In genomic region chr21:42532466-42533181, GRCh38 we compare ENCODE assay signal across 10 cellular contexts. TPM values are rescaled to one million over a fixed set of nuclear protein-coding genes. Genes with fewer than 3 reads are reported as not detected.
DNase-seq lines count a peak whose midpoint lies in the region; ATAC-seq lines count a peak whose summit lies in the region.
"Had no signal": no experiment of that assay in that cellular context is flagged by ENCODE, and none has a peak within 500 bp of the region (broad histone marks: within the 10 kb centered on the region; RNA-seq: fewer than 3 reads in every experiment).

No MANE protein-coding gene starts in this region.

- peak; percentile 13 for DNase-seq in activated naive CD4-positive, alpha-beta T cell treated with anti-CD3 and anti-CD28 coated beads, Interleukin-2, amount 10 ng/mL, durations not matched to agents 7 days and 5 days
- no peak for DNase-seq in activated naive CD4-positive, alpha-beta T cell treated with anti-CD3 and anti-CD28 coated beads for 36 hours
- peak; percentile 66 for DNase-seq in epidermal melanocyte (ENCODE audit: insufficient read length, low spot score)
- DNase-seq in mucosa of gallbladder (ENCODE audit: low spot score) = peak; percentile 62
- peak; percentile 88 to 90 for DNase-seq in aorta
- no peak for DNase-seq in retina
- DNase-seq in NCI-H128 (lab: John Stamatoyannopoulos, UW; ENCODE audit: unreplicated experiment) = no peak
- no peak for DNase-seq in NCI-H187 (lab: John Stamatoyannopoulos, UW)

- H3K9me3 Mint-ChIP-seq in activated naive CD4-positive, alpha-beta T cell treated with anti-CD3 and anti-CD28 coated beads, Interleukin-2, amount 10 ng/mL, durations not matched to agents 7 days and 5 days = no peaks in the 10 kb centered on the region
- no peaks in the 10 kb centered on the region for H3K9me3 Mint-ChIP-seq in activated naive CD4-positive, alpha-beta T cell treated with anti-CD3 and anti-CD28 coated beads for 36 hours
- H3K9me3 Mint-ChIP-seq: nephron had no signal

- peaks cover 50% of the 10 kb centered on the region for H3K4me1 Mint-ChIP-seq in activated naive CD4-positive, alpha-beta T cell treated with anti-CD3 and anti-CD28 coated beads, Interleukin-2, amount 10 ng/mL, durations not matched to agents 7 days and 5 days
- H3K4me1 Mint-ChIP-seq in activated naive CD4-positive, alpha-beta T cell treated with anti-CD3 and anti-CD28 coated beads for 36 hours (ENCODE audit: low read depth) = peaks cover 43% of the 10 kb centered on the region
- H3K4me1 Mint-ChIP-seq: nephron had no signal

- intact Hi-C loops in activated naive CD4-positive, alpha-beta T cell treated with anti-CD3 and anti-CD28 coated beads for 36 hours (cut with micrococcal nuclease) = no loop called here
- intact Hi-C loops in aorta (cut with DNase I) = no loop called here

- H3K27ac Mint-ChIP-seq in activated naive CD4-positive, alpha-beta T cell treated with anti-CD3 and anti-CD28 coated beads, Interleukin-2, amount 10 ng/mL, durations not matched to agents 7 days and 5 days = no peak overlapping the region
- no peak overlapping the region for H3K27ac Mint-ChIP-seq in activated naive CD4-positive, alpha-beta T cell treated with anti-CD3 and anti-CD28 coated beads for 36 hours
- H3K27ac Mint-ChIP-seq: nephron had no signal

- no peaks in the 10 kb centered on the region for H3K9me3 ChIP-seq in aorta (ENCODE audit: control insufficient read depth, low read length)

- peaks cover 35% of the 10 kb centered on the region for H3K36me3 Mint-ChIP-seq in activated naive CD4-positive, alpha-beta T cell treated with anti-CD3 and anti-CD28 coated beads, Interleukin-2, amount 10 ng/mL, durations not matched to agents 7 days and 5 days
- peaks cover 25% of the 10 kb centered on the region for H3K36me3 Mint-ChIP-seq in activated naive CD4-positive, alpha-beta T cell treated with anti-CD3 and anti-CD28 coated beads for 36 hours (ENCODE audit: low read depth)

- H3K27ac ChIP-seq in aorta (ENCODE audit: low read depth in 1 of 2, low read length in 2 of 2) = no peak overlapping the region

- H3K27me3 ChIP-seq in aorta (ENCODE audit: control insufficient read depth in 1 of 2, insufficient read depth in 2 of 2, low read length in 1 of 2) = no peaks in the 10 kb centered on the region

- CTCF ChIA-PET in activated naive CD4-positive, alpha-beta T cell treated with anti-CD3 and anti-CD28 coated beads, Interleukin-2, amount 10 ng/mL, durations not matched to agents 7 days and 5 days (lab: Charles Lee) = no interaction called here
- CTCF ChIA-PET in activated naive CD4-positive, alpha-beta T cell treated with anti-CD3 and anti-CD28 coated beads for 36 hours (lab: Charles Lee) = no interaction called here

- ATAC-seq in aorta (ENCODE audit: low FRiP score) = peak; percentile 80

- H3K27me3 Mint-ChIP-seq in activated naive CD4-positive, alpha-beta T cell treated with anti-CD3 and anti-CD28 coated beads, Interleukin-2, amount 10 ng/mL, durations not matched to agents 7 days and 5 days = no peaks in the 10 kb centered on the region
- no peaks in the 10 kb centered on the region for H3K27me3 Mint-ChIP-seq in activated naive CD4-positive, alpha-beta T cell treated with anti-CD3 and anti-CD28 coated beads for 36 hours (ENCODE audit: low read depth)

- H3K4me3 ChIP-seq in aorta (ENCODE audit: low read length in 2 of 2) = no peak overlapping the region

- WGBS in aorta, 2 donors = 49 to 53% methylated on average over 18 of the region's 18 CpGs

- H3K4me1 ChIP-seq in aorta (ENCODE audit: control insufficient read depth in 1 of 2, insufficient read depth in 2 of 2, low read length in 2 of 2) = no peaks in the 10 kb centered on the region

- H3K4me3 Mint-ChIP-seq in activated naive CD4-positive, alpha-beta T cell treated with anti-CD3 and anti-CD28 coated beads, Interleukin-2, amount 10 ng/mL, durations not matched to agents 7 days and 5 days = no peak overlapping the region
- no peak overlapping the region for H3K4me3 Mint-ChIP-seq in activated naive CD4-positive, alpha-beta T cell treated with anti-CD3 and anti-CD28 coated beads for 36 hours
- H3K4me3 Mint-ChIP-seq: nephron had no signal

- peaks cover 0 to 2% of the 10 kb centered on the region in 2 donors for H3K36me3 ChIP-seq in aorta (ENCODE audit: control insufficient read depth in 1 of 2, insufficient read depth in 2 of 2, low read length in 1 of 2)

RNA-seq across cellular contexts. Expression of gene SLC37A1, which starts 19.0 kb away (rescaled TPM):
- total RNA-seq in activated naive CD4-positive, alpha-beta T cell treated with anti-CD3 and anti-CD28 coated beads for 36 hours = 10 to 100 TPM; 18.4 to 18.7 TPM
- total RNA-seq in mucosa of gallbladder = 56.2 TPM
- total RNA-seq in aorta = 10 to 100 TPM in 1 of 2 donors, 1 to 10 TPM in 1; 6.5 to 11.7 TPM
- polyA plus RNA-seq in aorta = 1 to 10 TPM; 5.0 to 6.3 TPM

RNA-seq across cellular contexts. Expression of gene RSPH1, which starts 36.6 kb away (rescaled TPM):
- under 1 TPM in 1 of 2 experiments, not detected in 1; 0.22 TPM for total RNA-seq in activated naive CD4-positive, alpha-beta T cell treated with anti-CD3 and anti-CD28 coated beads for 36 hours
- total RNA-seq in mucosa of gallbladder = 5.6 TPM
- under 1 TPM in 1 of 2 donors, not detected in 1; 0.26 TPM for total RNA-seq in aorta
- polyA plus RNA-seq in aorta = 1 to 10 TPM in 1 of 2 donors, under 1 TPM in 1; 0.18 to 1.6 TPM
- total RNA-seq: activated CD8-positive, alpha-beta memory T cell treated with anti-CD3 and anti-CD28 coated beads for 36 hours had no signal

Comparison
In these comparisons a context has a peak if more than half of its experiments do, and no peak if none do; other contexts are left out.
1. DNase-seq: peak in activated naive CD4-positive, alpha-beta T cell treated with anti-CD3 and anti-CD28 coated beads, Interleukin-2, amount 10 ng/mL, durations not matched to agents 7 days and 5 days (single experiment), epidermal melanocyte (single experiment), mucosa of gallbladder (single experiment) and aorta (2 of 2); none in activated naive CD4-positive, alpha-beta T cell treated with anti-CD3 and anti-CD28 coated beads for 36 hours (single experiment), retina (single experiment), NCI-H128 (single experiment) and NCI-H187 (0 of 2).